8 cellular contexts compared by ENCODE assay signal in the genomic region with DNA sequence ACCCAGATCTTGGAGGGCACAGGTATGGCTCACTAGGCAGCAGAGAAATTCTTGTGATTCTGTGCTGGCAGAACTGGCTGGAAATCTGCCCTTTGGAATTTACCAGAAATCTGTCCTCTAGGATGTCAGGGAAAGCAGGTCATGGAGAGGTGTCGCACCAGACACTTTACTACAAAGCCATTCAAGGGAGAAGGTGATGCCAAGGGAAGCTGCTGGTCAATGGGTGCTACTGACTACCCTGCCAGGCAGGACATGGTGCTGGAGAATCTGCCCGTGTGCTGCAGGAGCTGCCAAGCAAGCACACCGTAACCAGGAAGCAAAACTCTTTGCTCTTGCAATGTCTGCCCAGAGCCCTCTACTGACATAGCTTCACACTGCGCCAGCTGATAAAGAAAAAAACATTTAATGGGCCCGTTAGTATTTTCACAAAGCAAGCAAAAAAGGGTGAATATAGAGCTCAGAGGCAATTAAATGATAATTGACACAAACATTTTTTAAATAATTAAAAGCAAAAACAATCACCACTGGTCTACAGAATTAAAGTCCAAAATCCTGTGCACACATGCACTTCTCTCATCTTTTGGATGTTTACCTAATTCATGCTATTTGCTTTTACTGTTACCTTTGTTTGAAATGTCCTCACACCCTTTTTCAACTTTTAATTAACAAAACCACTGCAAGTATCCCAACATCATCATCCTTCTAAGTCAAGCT. TPM values are rescaled to one million over a fixed set of nuclear protein-coding genes. Genes with fewer than 3 reads are reported as not detected.
DNase-seq lines count a peak whose midpoint lies in the region; ATAC-seq, FAIRE-seq and TF ChIP-seq lines count a peak whose summit lies in the region.

No MANE protein-coding gene starts in this region.

- H3K27me3 ChIP-seq in pancreas, result no peaks in the 10 kb centered on the region

- H3K9me3 ChIP-seq in pancreas, result no peaks in the 10 kb centered on the region

- POLR2A ChIA-PET in RWPE1 (lab: Yijun Ruan, JAX; ENCODE audit: low non-redundant PET), result no interaction called here

- CTCF ChIA-PET in RWPE1 (lab: Yijun Ruan, JAX), result interaction anchor here (0.6 kb wide), 1 partner anchor 267 kb away, joined by 3 read pairs; no protein-coding TSS in a partner anchor

- H3K27ac ChIP-seq in RWPE1 (no peak overlapping the region), pancreas (peak overlapping the region in 1 of 4 donors; percentile 44)

- FAIRE-seq in pancreas (lab: Jason Lieb, UNC), result no peak

- no peak overlapping the region for H3K4me3 ChIP-seq in Jurkat, Clone E6-1 (ENCODE audit: low read length)
- H3K4me3 ChIP-seq in epithelial cell of proximal tubule (ENCODE audit: low read depth, low read length) (no peak overlapping the region), pancreas (no peak overlapping the region)

- H3K36me3 ChIP-seq in pancreas, result no peaks in the 10 kb centered on the region

- WGBS in pancreas, 2 donors, result 11 to 18% methylated on average over 5 of the region's 5 CpGs

- peak; percentile 88 for ATAC-seq in GM21423 (IDR thresholded peaks at IDR 0.05; ENCODE audit: unreplicated experiment)
- peak; percentile 89 to 98 (median 96) for ATAC-seq in pancreas

- peak; percentile 34 for TF ChIP-seq CTCF in RWPE1 (conservative IDR thresholded peaks at IDR 0.05; ENCODE audit: low read depth)
- peak; percentile 69 for TF ChIP-seq CTCF in epithelial cell of proximal tubule (conservative IDR thresholded peaks at IDR 0.05; ENCODE audit: low read depth, low read length)
- TF ChIP-seq CTCF in pancreas (IDR thresholded peaks at IDR 0.05), result no peak

- DNase-seq in NCI-H345 (lab: John Stamatoyannopoulos, UW) (peak; percentile 43), NCI-H345 treated with DMSO at 0.1 percent for 48 hours (lab: John Stamatoyannopoulos, UW; ENCODE audit: unreplicated experiment) (no peak), RWPE1 (ENCODE audit: low spot score) (peak; percentile 52), epithelial cell of proximal tubule (ENCODE audit: low read depth) (peak; percentile 52), pancreas (peak in 2 of 6 donors; percentile 29 to 33), posterior vena cava (ENCODE audit: low spot score) (no peak)
- peak; percentile 63 for DNase-seq in Jurkat, Clone E6-1 (ENCODE audit: low read depth, low spot score)

- intact Hi-C loops in pancreas (cut with DNase I) (no loop called here), posterior vena cava (cut with DNase I) (no loop called here)

- peaks cover 0 to 5% (median 0%) of the 10 kb centered on the region in 3 donors for H3K4me1 ChIP-seq in pancreas

RNA-seq across cellular contexts. Expression of gene FBXO28, which starts 7.2 kb away (rescaled TPM):
- polyA plus RNA-seq in Jurkat, Clone E6-1 (2012; ENCODE audit: insufficient read depth, insufficient read length), result 10.6 TPM
- total RNA-seq in epithelial cell of proximal tubule (23.2 and 33.9 TPM in 2 replicates), pancreas (10 to 100 TPM in 4 of 6 donors, 1 to 10 TPM in 2; 9.2 to 14.9 (median 13.0) TPM), posterior vena cava (10 to 100 TPM; 26.5 to 28.1 TPM)
- 1 to 10 TPM; 4.9 to 6.5 TPM for polyA plus RNA-seq in pancreas

Comparison
In these comparisons a context has a peak if more than half of its experiments do, and no peak if none do; other contexts are left out.
1. DNase-seq: peak in NCI-H345 (single experiment), Jurkat, Clone E6-1 (single experiment), RWPE1 (single experiment) and epithelial cell of proximal tubule (single experiment); none in NCI-H345 treated with DMSO at 0.1 percent for 48 hours (single experiment) and posterior vena cava (single experiment).
2. CTCF ChIP-seq: peak in RWPE1 (single experiment) and epithelial cell of proximal tubule (single experiment); none in pancreas (0 of 4).